18 cellular contexts compared by ENCODE assay signal in genomic region chr6:43125555-43125954, GRCh38. TPM values are rescaled to one million over a fixed set of nuclear protein-coding genes. Genes with fewer than 3 reads are reported as not detected.
DNase-seq lines count a peak whose midpoint lies in the region; ATAC-seq and TF ChIP-seq lines count a peak whose summit lies in the region.
"Had no signal": no experiment of that assay in that cellular context is flagged by ENCODE, and none has a peak within 500 bp of the region (broad histone marks: within the 10 kb centered on the region; RNA-seq: fewer than 3 reads in every experiment).

No MANE protein-coding gene starts in this region.

- no peak overlapping the region for H3K4me3 Mint-ChIP-seq in stimulated activated effector memory CD8-positive, alpha-beta T cell treated with anti-CD3 and anti-CD28 coated beads, Interleukin-12 subunit alpha, Interleukin-12 subunit beta, amount 100 ng/mL, for 72 hours

- H3K36me3 ChIP-seq in HEK293 (ENCODE audit: control insufficient read depth in 2 of 2, insufficient read depth in 1 of 2, low read length in 2 of 2) (peaks cover 0 to 7% of the 10 kb centered on the region in 2 experiments; a peak in 1 of 3 replicates), neuronal stem cell (replicated peaks in 1 of 2; ENCODE audit: control insufficient read depth in 2 of 2, insufficient read depth in 2 of 2, low read length in 2 of 2) (peaks cover 2 to 11% of the 10 kb centered on the region in 2 donors)
- H3K36me3 ChIP-seq: esophagus muscularis mucosa, right atrium auricular region had no signal

- no peak overlapping the region for H3K23ac ChIP-seq in neuronal stem cell (ENCODE audit: low read depth, low read length, poor library complexity)

- H3K9me3 Mint-ChIP-seq in stimulated activated effector memory CD8-positive, alpha-beta T cell treated with anti-CD3 and anti-CD28 coated beads, Interleukin-12 subunit alpha, Interleukin-12 subunit beta, amount 100 ng/mL, for 72 hours: no peaks in the 10 kb centered on the region

- H2BK5ac ChIP-seq in neuronal stem cell (ENCODE audit: low read length): no peak overlapping the region

- no peak overlapping the region for H3K9ac ChIP-seq in neuronal stem cell (ENCODE audit: low read depth, low read length, poor library complexity)

- WGBS in neuronal stem cell (ENCODE audit: extremely low coverage in 2 of 2, insufficient read length in 2 of 2, insufficient replicate concordance in 1 of 2), 2 donors: no CpG with 5 or more reads among the region's 1 CpG

- H3K4me3 ChIP-seq in AG10803 (ENCODE audit: low read length) (no peak overlapping the region), HEK293 (ENCODE audit: low read depth, low read length) (no peak overlapping the region), choroid plexus epithelial cell (ENCODE audit: low read depth, low read length) (no peak overlapping the region), neuronal stem cell (ENCODE audit: low read length in 2 of 2) (no peak overlapping the region)
- H3K4me3 ChIP-seq: esophagus muscularis mucosa, right atrium auricular region had no signal

- H3K18ac ChIP-seq in neuronal stem cell (ENCODE audit: low read length): no peak overlapping the region

- H3K4me2 ChIP-seq in neuronal stem cell (ENCODE audit: insufficient read depth, low read length, poor library complexity, severe bottlenecking): no peak overlapping the region

- no peaks in the 10 kb centered on the region for H3K27me3 ChIP-seq in neuronal stem cell (ENCODE audit: control insufficient read depth in 3 of 3, insufficient read depth in 3 of 3, low read depth in 1 of 3, low read length in 3 of 3)
- H3K27me3 ChIP-seq: esophagus muscularis mucosa, right atrium auricular region had no signal

- H3K27ac Mint-ChIP-seq in stimulated activated effector memory CD8-positive, alpha-beta T cell treated with anti-CD3 and anti-CD28 coated beads, Interleukin-12 subunit alpha, Interleukin-12 subunit beta, amount 100 ng/mL, for 72 hours: no peak overlapping the region

- H2BK120ac ChIP-seq in neuronal stem cell (ENCODE audit: low read depth, low read length): no peak overlapping the region

- ATAC-seq in GM21723 (IDR thresholded peaks at IDR 0.05; ENCODE audit: unreplicated experiment): no peak
- no peak for ATAC-seq in stimulated activated effector memory CD8-positive, alpha-beta T cell treated with anti-CD3 and anti-CD28 coated beads, Interleukin-12 subunit alpha, Interleukin-12 subunit beta, amount 100 ng/mL, for 72 hours

- H2AK5ac ChIP-seq in neuronal stem cell (ENCODE audit: low read depth, low read length): no peak overlapping the region

- TF ChIP-seq CTCF in AG10803 (conservative IDR thresholded peaks at IDR 0.05; ENCODE audit: low read length) (no peak), HEK293 (tag by site-specific recombination; IDR thresholded peaks at IDR 0.05) (no peak), choroid plexus epithelial cell (conservative IDR thresholded peaks at IDR 0.05; ENCODE audit: low read depth, low read length) (no peak)

- H3K36me3 Mint-ChIP-seq in stimulated activated effector memory CD8-positive, alpha-beta T cell treated with anti-CD3 and anti-CD28 coated beads, Interleukin-12 subunit alpha, Interleukin-12 subunit beta, amount 100 ng/mL, for 72 hours: no peaks in the 10 kb centered on the region

- peaks cover 20% of the 10 kb centered on the region for H3K79me1 ChIP-seq in neuronal stem cell (ENCODE audit: low read depth, low read length)

- H3K27ac ChIP-seq in HEK293 (ENCODE audit: extremely low read depth, low read depth, low read length) (no peak overlapping the region), neuronal stem cell (replicated peaks; ENCODE audit: low read length) (no peak overlapping the region)
- H3K27ac ChIP-seq: esophagus muscularis mucosa, right atrium auricular region had no signal

- H2BK15ac ChIP-seq in neuronal stem cell (ENCODE audit: low read length): no peak overlapping the region

- no peak overlapping the region for H4K8ac ChIP-seq in neuronal stem cell (ENCODE audit: low read depth, low read length)

- DNase-seq in AG10803 (ENCODE audit: low read depth) (peak; percentile 58), choroid plexus epithelial cell (ENCODE audit: low read depth) (peak; percentile 56), neuronal stem cell (ENCODE audit: low spot score) (no peak), cortex of kidney (lab: John Stamatoyannopoulos, UW) (no peak), GF-D8 (lab: John Stamatoyannopoulos, UW) (no peak)
- no peak for DNase-seq in stimulated activated effector memory CD8-positive, alpha-beta T cell treated with anti-CD3 and anti-CD28 coated beads, Interleukin-12 subunit alpha, Interleukin-12 subunit beta, amount 100 ng/mL, for 72 hours (ENCODE audit: low spot score in 2 of 2)
- DNase-seq: activated CD4-positive, alpha-beta T cell treated with anti-CD3 and anti-CD28 coated beads for 4 hours; activated CD8-positive, alpha-beta memory T cell treated with anti-CD3 and anti-CD28 coated beads, Interleukin-2, amount 50 U/mL, for 4 hours; activated naive CD4-positive, alpha-beta T cell; COR-L47; head of caudate nucleus; NCI-H1105; NCI-H2107; NCI-H526 had no signal

- H3K4ac ChIP-seq in neuronal stem cell (ENCODE audit: low read length): no peak overlapping the region

- H4K91ac ChIP-seq in neuronal stem cell (ENCODE audit: low read depth, low read length, poor library complexity): no peak overlapping the region

- no peak overlapping the region for H2AFZ ChIP-seq in neuronal stem cell (ENCODE audit: low read length)

- POLR2A ChIA-PET in HEK293 (lab: Yijun Ruan, JAX): interaction anchor here (0.9 to 2.3 kb wide), 2 partner anchors 49 to 235 kb away, joined by 3 to 7 read pairs; partner anchors contain the start of gene PTK7

- no peak overlapping the region for H2BK12ac ChIP-seq in neuronal stem cell (ENCODE audit: low read length)

- H3K9me3 ChIP-seq in HEK293 (ENCODE audit: control insufficient read depth, insufficient read depth, low read depth, low read length) (no peaks in the 10 kb centered on the region), neuronal stem cell (replicated peaks in 1 of 2; ENCODE audit: control insufficient read depth in 2 of 2, insufficient read depth in 1 of 2, low read depth in 1 of 2, low read length in 2 of 2) (no peaks in the 10 kb centered on the region)
- H3K9me3 ChIP-seq: esophagus muscularis mucosa, right atrium auricular region had no signal

- peaks cover 6% of the 10 kb centered on the region for H3K4me1 ChIP-seq in HEK293 (ENCODE audit: control insufficient read depth, insufficient read depth, low read length)
- peaks cover 5 to 15% of the 10 kb centered on the region in 2 donors for H3K4me1 ChIP-seq in neuronal stem cell (ENCODE audit: control insufficient read depth in 2 of 2, insufficient read depth in 1 of 2, low read depth in 1 of 2, low read length in 2 of 2)

- CTCF ChIA-PET in HEK293 (lab: Yijun Ruan, JAX): interaction anchor here (0.6 to 2.0 kb wide), 3 partner anchors 18 to 933 kb away, joined by 3 to 16 read pairs (median 8); no protein-coding TSS in a partner anchor

- no peaks in the 10 kb centered on the region for H3K4me1 Mint-ChIP-seq in stimulated activated effector memory CD8-positive, alpha-beta T cell treated with anti-CD3 and anti-CD28 coated beads, Interleukin-12 subunit alpha, Interleukin-12 subunit beta, amount 100 ng/mL, for 72 hours

- peak overlapping the region; percentile 12 for H3K14ac ChIP-seq in neuronal stem cell (ENCODE audit: low read length)

TF ChIP-seq in HEK293, 187 proteins besides CTCF, POLR2A, EP300 and RAD21:
- TF ChIP-seq SCRT2 (tag by site-specific recombination; IDR thresholded peaks at IDR 0.05): peak; percentile 49
- TF ChIP-seq ZNF621 (tag by site-specific recombination; IDR thresholded peaks at IDR 0.05): no peak

RNA-seq across cellular contexts. Expression of gene SRF, which starts 45.5 kb away (rescaled TPM):
- polyA plus RNA-seq in neuronal stem cell (2013, experiment 1 of 2): 33.8 TPM
- 33.2 TPM for polyA plus RNA-seq in neuronal stem cell (2013, experiment 2 of 2)

RNA-seq across cellular contexts. Expression of gene PTK7, which starts 49.4 kb away (rescaled TPM):
- polyA plus RNA-seq in neuronal stem cell (2013, experiment 1 of 2): 43.8 TPM
- 43.3 TPM for polyA plus RNA-seq in neuronal stem cell (2013, experiment 2 of 2)

RNA-seq across cellular contexts. Expression of gene CUL9, which starts 56.4 kb away (rescaled TPM):
- polyA plus RNA-seq in neuronal stem cell (2013, experiment 1 of 2): 10.3 TPM
- polyA plus RNA-seq in neuronal stem cell (2013, experiment 2 of 2): 11.1 TPM

Comparison
In these comparisons a context has a peak if more than half of its experiments do, and no peak if none do; other contexts are left out.
1. DNase-seq: peak in AG10803 (single experiment) and choroid plexus epithelial cell (single experiment); none in neuronal stem cell (single experiment), cortex of kidney (single experiment), GF-D8 (single experiment) and stimulated activated effector memory CD8-positive, alpha-beta T cell treated with anti-CD3 and anti-CD28 coated beads, Interleukin-12 subunit alpha, Interleukin-12 subunit beta, amount 100 ng/mL, for 72 hours (0 of 2).